In the genomic region with DNA sequence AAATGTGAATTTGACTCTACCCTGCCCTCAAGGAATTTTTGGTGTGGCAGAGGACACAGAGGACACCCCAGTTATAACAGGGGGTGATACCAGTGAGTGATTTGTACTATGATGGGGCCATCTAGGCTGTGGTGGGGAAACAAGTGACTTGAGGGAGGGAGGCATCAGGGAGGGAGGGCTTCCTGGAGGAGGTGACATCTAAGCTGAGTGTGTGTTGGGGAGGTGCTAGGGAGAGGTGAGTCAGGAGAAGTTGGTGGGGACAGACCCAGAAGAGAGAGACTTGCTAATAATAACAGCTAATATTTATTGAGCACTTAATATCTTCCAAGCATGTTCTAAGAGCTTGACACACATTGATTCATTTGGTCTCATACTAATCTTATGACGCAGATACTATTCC, we compare ENCODE assay signal across 31 cellular contexts. TPM values are rescaled to one million over a fixed set of nuclear protein-coding genes. Genes with fewer than 3 reads are reported as not detected.
"Had no signal": no experiment of that assay in that cellular context is flagged by ENCODE, and none has a peak within 500 bp of the region (broad histone marks: within the 10 kb centered on the region; RNA-seq: fewer than 3 reads in every experiment).

No MANE protein-coding gene starts in this region.

- H3K79me2 ChIP-seq: parathyroid adenoma had no signal

- H3K9me3 ChIP-seq: neutrophil, psoas muscle, right lobe of liver, sigmoid colon, suprapubic skin, testis, tibial artery, transverse colon, upper lobe of right lung, uterus had no signal

- H2AFZ ChIP-seq: parathyroid adenoma had no signal

- H3K4me1 ChIP-seq: parathyroid adenoma, psoas muscle, right lobe of liver, sigmoid colon, suprapubic skin, testis, tibial artery, transverse colon, upper lobe of right lung, uterus had no signal

- H3K4me1 Mint-ChIP-seq: naive thymus-derived CD8-positive, alpha-beta T cell; neural crest cell; stimulated activated memory B cell treated with anti-CD40 and anti-IgM and Interleukin-4, amounts not matched to agents 10 μg/mL and 1 μg/mL and 100 μg/mL, for 72 hours; stimulated activated naive CD8-positive, alpha-beta T cell treated with anti-CD3 and anti-CD28 coated beads, Interleukin-15, amount 100 ng/mL, for 72 hours had no signal

- H3K4me3 Mint-ChIP-seq: naive thymus-derived CD8-positive, alpha-beta T cell; natural killer cell treated with Interleukin-12 subunit alpha and Interleukin-12 subunit beta and Interleukin-15 and Interleukin-18, amount 100 ng/mL, for 72 hours; nephron progenitor cell; neural crest cell; stimulated activated memory B cell treated with anti-CD40 and anti-IgM and Interleukin-4, amounts not matched to agents 10 μg/mL and 1 μg/mL and 100 μg/mL, for 72 hours; stimulated activated naive CD8-positive, alpha-beta T cell treated with anti-CD3 and anti-CD28 coated beads, Interleukin-15, amount 100 ng/mL, for 72 hours; type B pancreatic cell had no signal

- H3K27ac Mint-ChIP-seq: naive thymus-derived CD8-positive, alpha-beta T cell; natural killer cell treated with Interleukin-12 subunit alpha and Interleukin-12 subunit beta and Interleukin-15 and Interleukin-18, amount 100 ng/mL, for 72 hours; nephron progenitor cell; progenitor cell of endocrine pancreas; stimulated activated memory B cell treated with anti-CD40 and anti-IgM and Interleukin-4, amounts not matched to agents 10 μg/mL and 1 μg/mL and 100 μg/mL, for 72 hours; type B pancreatic cell had no signal

- H3K36me3 ChIP-seq: neutrophil, right lobe of liver, suprapubic skin, transverse colon, upper lobe of right lung, uterus had no signal

- ATAC-seq: naive thymus-derived CD8-positive, alpha-beta T cell; natural killer cell treated with Interleukin-12 subunit alpha and Interleukin-12 subunit beta and Interleukin-15 and Interleukin-18, amount 100 ng/mL, for 72 hours; psoas muscle; right cardiac atrium; right lobe of liver; stimulated activated memory B cell treated with anti-CD40 and anti-IgM and Interleukin-4, amounts not matched to agents 10 μg/mL and 1 μg/mL and 100 μg/mL, for 72 hours; stimulated activated naive CD8-positive, alpha-beta T cell treated with anti-CD3 and anti-CD28 coated beads, Interleukin-15, amount 100 ng/mL, for 72 hours; stimulated activated naive CD8-positive, alpha-beta T cell treated with anti-CD3 and anti-CD28 coated beads, Interleukin-15, Interleukin-2, amounts not matched to agents 100 U/mL and 50 U/mL, for 24 hours; upper lobe of right lung had no signal

- H3K4me3 ChIP-seq: psoas muscle, right lobe of liver, sigmoid colon, suprapubic skin, testis, tibial artery, transverse colon, upper lobe of right lung, uterus had no signal

- H3K27me3 ChIP-seq: neutrophil, right lobe of liver, sigmoid colon, suprapubic skin, testis, tibial artery, transverse colon, upper lobe of right lung, uterus had no signal

- DNase-seq: naive thymus-derived CD8-positive, alpha-beta T cell; nephron progenitor cell; nucleus accumbens; posterior cingulate gyrus; psoas muscle; right cardiac atrium; right lobe of liver; sigmoid colon; small intestine; stimulated activated CD4-positive, alpha-beta T cell treated with anti-CD3 and anti-CD28 coated beads, Interleukin-1b, Interleukin-23, amount 100 ng/mL, for 48 hours; stimulated activated CD4-positive, alpha-beta T cell treated with anti-CD3 and anti-CD28 coated beads, Interleukin-4, amount 100 ng/mL, for 1 hour; stimulated activated CD4-positive, alpha-beta T cell treated with anti-CD3 and anti-CD28 coated beads, Interleukin-4, amount 100 ng/mL, for 4 hours; stimulated activated CD8-positive, alpha-beta memory T cell treated with anti-CD3 and anti-CD28 coated beads, Interleukin-4, amount 100 ng/mL, for 48 hours; stimulated activated naive CD4-positive, alpha-beta T cell; stimulated activated naive CD8-positive, alpha-beta T cell treated with anti-CD3 and anti-CD28 coated beads, Interleukin-15, amount 100 ng/mL, for 72 hours; stimulated activated naive CD8-positive, alpha-beta T cell treated with anti-CD3 and anti-CD28 coated beads, Interleukin-15, Interleukin-2, amounts not matched to agents 100 U/mL and 50 U/mL, for 24 hours; substantia nigra; testis; tibial artery; transverse colon; upper lobe of right lung; uterus had no signal

- H3K27ac ChIP-seq: neutrophil, parathyroid adenoma, psoas muscle, right lobe of liver, sigmoid colon, suprapubic skin, testis, tibial artery, transverse colon, upper lobe of right lung, uterus had no signal

- H3K9me3 Mint-ChIP-seq: naive thymus-derived CD8-positive, alpha-beta T cell; natural killer cell treated with Interleukin-12 subunit alpha and Interleukin-12 subunit beta and Interleukin-15 and Interleukin-18, amount 100 ng/mL, for 72 hours; nephron progenitor cell; neural crest cell; stimulated activated memory B cell treated with anti-CD40 and anti-IgM and Interleukin-4, amounts not matched to agents 10 μg/mL and 1 μg/mL and 100 μg/mL, for 72 hours; stimulated activated naive CD8-positive, alpha-beta T cell treated with anti-CD3 and anti-CD28 coated beads, Interleukin-15, amount 100 ng/mL, for 72 hours; type B pancreatic cell had no signal

- FAIRE-seq: small intestine had no signal

- H3K9ac ChIP-seq: parathyroid adenoma had no signal

- H3K36me3 Mint-ChIP-seq: naive thymus-derived CD8-positive, alpha-beta T cell; natural killer cell treated with Interleukin-12 subunit alpha and Interleukin-12 subunit beta and Interleukin-15 and Interleukin-18, amount 100 ng/mL, for 72 hours; stimulated activated memory B cell treated with anti-CD40 and anti-IgM and Interleukin-4, amounts not matched to agents 10 μg/mL and 1 μg/mL and 100 μg/mL, for 72 hours; type B pancreatic cell had no signal

RNA-seq across cellular contexts. Expression of gene MROH7, which starts 54.2 kb away (rescaled TPM):
- total RNA-seq: neural crest cell, renal cortical epithelial cell had no signal
- polyA plus RNA-seq: naive thymus-derived CD8-positive, alpha-beta T cell had no signal
